Comparison of ENCODE assay signal across 8 cellular contexts in genomic region chr17:75514299-75515228, GRCh38. TPM values are rescaled to one million over a fixed set of nuclear protein-coding genes. Genes with fewer than 3 reads are reported as not detected.
DNase-seq lines count a peak whose midpoint lies in the region; ATAC-seq and TF ChIP-seq lines count a peak whose summit lies in the region.

No MANE protein-coding gene starts in this region.

- peak overlapping the region in 3 of 4 donors; percentile 48 to 94 (median 74) for H3K4me3 ChIP-seq in adrenal gland
- H3K4me3 ChIP-seq in iPS-18a (ENCODE audit: low read length) = peak overlapping the region; percentile 87

- intact Hi-C loops in adrenal gland (cut with DNase I) = loop anchor here (5.0 to 10.0 kb wide), 3 partner anchors 37 to 190 kb away; no protein-coding TSS in a partner anchor

- 1 to 8% (median 5%) methylated on average over 11 to 39 of the region's 39 CpGs for WGBS in adrenal gland, 4 donors

- peak overlapping the region; percentile 68 for H3K9ac ChIP-seq in iPS-18a (ENCODE audit: low read length)

- H3K36me3 ChIP-seq in adrenal gland (replicated peaks in 1 of 2) = peaks cover 0 to 8% of the 10 kb centered on the region in 2 donors
- H3K36me3 ChIP-seq in iPS-18a (ENCODE audit: control insufficient read depth, low read depth, low read length) = peaks cover 4% of the 10 kb centered on the region

- peak overlapping the region; percentile 32 for H3K4me3 Mint-ChIP-seq in stimulated activated memory B cell treated with anti-CD40 and anti-IgM and Interleukin-4, amounts not matched to agents 10 μg/mL and 1 μg/mL and 100 μg/mL, for 72 hours

- peak in 1 of 2 donors; percentile 68 for TF ChIP-seq POLR2A in adrenal gland (IDR thresholded peaks at IDR 0.05)

- H3K27me3 ChIP-seq in adrenal gland (no peaks in the 10 kb centered on the region), iPS-18a (ENCODE audit: control insufficient read depth, insufficient read depth, low read length) (no peaks in the 10 kb centered on the region)

- H3K27me3 Mint-ChIP-seq in stimulated activated memory B cell treated with anti-CD40 and anti-IgM and Interleukin-4, amounts not matched to agents 10 μg/mL and 1 μg/mL and 100 μg/mL, for 72 hours = no peaks in the 10 kb centered on the region

- no peaks in the 10 kb centered on the region for H3K9me3 Mint-ChIP-seq in stimulated activated memory B cell treated with anti-CD40 and anti-IgM and Interleukin-4, amounts not matched to agents 10 μg/mL and 1 μg/mL and 100 μg/mL, for 72 hours

- H3K27ac Mint-ChIP-seq in stimulated activated memory B cell treated with anti-CD40 and anti-IgM and Interleukin-4, amounts not matched to agents 10 μg/mL and 1 μg/mL and 100 μg/mL, for 72 hours = no peak overlapping the region

- peak; percentile 16 for DNase-seq in stimulated activated CD4-positive, alpha-beta T cell treated with anti-CD3 and anti-CD28 coated beads, Interleukin-4, amount 100 ng/mL, for 1 hour
- no peak for DNase-seq in stimulated activated CD4-positive, alpha-beta T cell treated with anti-CD3 and anti-CD28 coated beads, Interleukin-2, amount 100 ng/mL, for 48 hours
- peak; percentile 77 to 86 (median 83) for DNase-seq in adrenal gland
- DNase-seq in cerebellum (ENCODE audit: low spot score) = no peak

- ATAC-seq in stimulated activated memory B cell treated with anti-CD40 and anti-IgM and Interleukin-4, amounts not matched to agents 10 μg/mL and 1 μg/mL and 100 μg/mL, for 72 hours = no peak
- no peak for ATAC-seq in GM21723 (IDR thresholded peaks at IDR 0.05; ENCODE audit: unreplicated experiment)
- no peak for ATAC-seq in HG02588 (IDR thresholded peaks at IDR 0.05; ENCODE audit: unreplicated experiment)

- no peak for TF ChIP-seq CTCF in adrenal gland (IDR thresholded peaks at IDR 0.05)

- H3K9me3 ChIP-seq in adrenal gland (replicated peaks in 1 of 3) = no peaks in the 10 kb centered on the region
- H3K9me3 ChIP-seq in iPS-18a (ENCODE audit: control insufficient read depth, low read depth, low read length) = no peaks in the 10 kb centered on the region

- H3K36me3 Mint-ChIP-seq in stimulated activated memory B cell treated with anti-CD40 and anti-IgM and Interleukin-4, amounts not matched to agents 10 μg/mL and 1 μg/mL and 100 μg/mL, for 72 hours = peaks cover 6% of the 10 kb centered on the region

- peak overlapping the region in 4 of 5 donors; percentile 66 to 93 (median 86) for H3K27ac ChIP-seq in adrenal gland
- H3K27ac ChIP-seq in iPS-18a (ENCODE audit: low read length) = no peak overlapping the region

- H3K4me1 ChIP-seq in adrenal gland (replicated peaks in 1 of 2) (peaks cover 26 to 60% of the 10 kb centered on the region in 2 donors), iPS-18a (ENCODE audit: control insufficient read depth, low read depth, low read length) (peaks cover 3% of the 10 kb centered on the region)

- peaks cover 22% of the 10 kb centered on the region for H3K4me1 Mint-ChIP-seq in stimulated activated memory B cell treated with anti-CD40 and anti-IgM and Interleukin-4, amounts not matched to agents 10 μg/mL and 1 μg/mL and 100 μg/mL, for 72 hours

RNA-seq across cellular contexts. Expression of gene CASKIN2, which starts 0.8 kb away (rescaled TPM):
- total RNA-seq in adrenal gland (10 to 100 TPM; 26.6 to 90.8 (median 48.7) TPM), cerebellum (7.3 TPM)
- polyA plus RNA-seq in adrenal gland = 10 to 100 TPM; 10.1 to 43.2 (median 28.3) TPM

RNA-seq across cellular contexts. Expression of gene TSEN54, which starts 1.8 kb away (rescaled TPM):
- total RNA-seq in adrenal gland = 10 to 100 TPM; 18.6 to 30.3 (median 25.6) TPM
- polyA plus RNA-seq in adrenal gland = 10 to 100 TPM; 17.9 to 67.8 (median 56.0) TPM
- 9.4 TPM for total RNA-seq in cerebellum

RNA-seq across cellular contexts. Expression of gene LLGL2, which starts 10.9 kb away (rescaled TPM):
- total RNA-seq in adrenal gland (10 to 100 TPM in 7 of 8 donors, 1 to 10 TPM in 1; 9.9 to 40.5 (median 23.8) TPM), cerebellum (1.1 TPM)
- polyA plus RNA-seq in adrenal gland = 10 to 100 TPM in 2 of 3 donors, 1 to 10 TPM in 1; 1.2 to 90.3 (median 51.4) TPM

RNA-seq across cellular contexts. Expression of gene TMEM94, which starts 58.1 kb away (rescaled TPM):
- total RNA-seq in adrenal gland (100 to 1,000 TPM; 162 to 245 (median 174) TPM), cerebellum (37.9 TPM)
- polyA plus RNA-seq in adrenal gland = 100 to 1,000 TPM; 132 to 186 (median 134) TPM

Comparison
In these comparisons a context has a peak if more than half of its experiments do, and no peak if none do; other contexts are left out.
1. DNase-seq: peak in stimulated activated CD4-positive, alpha-beta T cell treated with anti-CD3 and anti-CD28 coated beads, Interleukin-4, amount 100 ng/mL, for 1 hour (single experiment) and adrenal gland (7 of 7); none in stimulated activated CD4-positive, alpha-beta T cell treated with anti-CD3 and anti-CD28 coated beads, Interleukin-2, amount 100 ng/mL, for 48 hours (0 of 2) and cerebellum (single experiment).